ENCODE assay signal across 8 cellular contexts in the genomic region with DNA sequence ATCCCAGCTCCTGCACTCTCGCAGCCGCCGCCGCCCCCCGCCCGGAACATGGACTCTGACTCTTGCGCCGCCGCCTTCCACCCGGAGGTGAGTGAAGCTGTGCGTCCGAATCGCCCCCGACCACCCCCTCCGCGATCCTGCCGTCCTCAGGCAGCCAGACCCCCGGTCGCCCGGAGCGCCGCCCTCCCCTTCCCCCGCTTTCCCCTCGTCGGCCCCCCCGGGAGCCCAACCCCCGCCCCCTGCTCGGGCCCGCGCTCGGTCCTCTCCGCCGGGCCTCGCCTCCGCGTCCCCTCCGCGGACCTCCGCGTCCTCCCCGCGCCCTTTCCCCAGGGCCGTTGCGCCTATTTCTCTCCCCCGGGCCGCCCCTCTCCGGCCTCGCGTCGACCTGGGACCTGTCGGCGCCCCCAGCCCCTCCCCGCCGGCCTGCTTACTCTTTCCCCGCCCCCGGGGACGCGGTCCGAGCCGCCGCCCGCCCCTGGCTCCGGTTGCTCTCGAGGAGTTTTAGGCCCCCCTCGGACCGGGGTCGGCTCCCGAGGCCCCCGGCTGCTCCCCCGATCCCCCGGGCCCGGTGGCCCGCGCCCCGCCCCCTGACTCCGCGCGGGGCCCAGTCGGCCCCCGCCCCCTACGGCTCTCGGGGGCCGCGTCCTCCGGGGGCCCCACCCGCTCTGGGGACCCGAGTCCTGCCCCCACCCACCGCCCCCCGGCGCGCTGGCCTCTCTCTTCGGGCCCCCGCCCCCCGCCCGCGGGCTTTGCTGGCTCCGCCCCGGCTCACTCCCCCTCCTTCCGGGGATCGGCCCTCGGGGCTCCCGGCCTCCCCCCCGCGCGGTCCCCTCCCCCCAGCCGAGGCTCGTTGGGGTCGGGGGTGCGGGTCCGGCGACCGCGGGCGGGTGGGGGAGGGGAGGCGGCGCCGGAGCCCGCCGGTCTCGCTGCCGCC. TPM values are rescaled to one million over a fixed set of nuclear protein-coding genes. Genes with fewer than 3 reads are reported as not detected.
DNase-seq lines count a peak whose midpoint lies in the region; FAIRE-seq and TF ChIP-seq lines count a peak whose summit lies in the region.

No MANE protein-coding gene starts in this region.

- no peaks in the 10 kb centered on the region for H3K9me3 Mint-ChIP-seq in T-helper 2 cell treated with Interferon-gamma antibody and Interleukin-4, amounts not matched to agents 5 μg/mL and 100 μg/mL, for 36 hours

- peak overlapping the region; percentile 43 for H3K27ac ChIP-seq in keratinocyte (ENCODE audit: control insufficient read depth, insufficient read depth, low read length)

- no peaks in the 10 kb centered on the region for H3K9me1 ChIP-seq in keratinocyte (ENCODE audit: control insufficient read depth, extremely low read depth, insufficient read depth, low read length)

- FAIRE-seq in bronchial epithelial cell (lab: Jason Lieb, UNC): no peak
- no peak for FAIRE-seq in keratinocyte (lab: Jason Lieb, UNC)

- H3K27me3 Mint-ChIP-seq in T-helper 2 cell treated with Interferon-gamma antibody and Interleukin-4, amounts not matched to agents 5 μg/mL and 100 μg/mL, for 36 hours (ENCODE audit: low read depth): no peaks in the 10 kb centered on the region

- H3K9ac ChIP-seq in keratinocyte (ENCODE audit: control insufficient read depth, extremely low read depth, insufficient read depth, low read length): peak overlapping the region; percentile 70

- H3K27me3 ChIP-seq in bronchial epithelial cell (ENCODE audit: control insufficient read depth, insufficient read depth, low read length) (no peaks in the 10 kb centered on the region), keratinocyte (ENCODE audit: control insufficient read depth, extremely low read depth, insufficient read depth, low read length) (no peaks in the 10 kb centered on the region)

- H3K4me1 ChIP-seq in keratinocyte (ENCODE audit: control insufficient read depth, extremely low read depth, insufficient read depth, low read length): peaks cover 17% of the 10 kb centered on the region

- no peak overlapping the region for H3K27ac Mint-ChIP-seq in T-helper 2 cell treated with Interferon-gamma antibody and Interleukin-4, amounts not matched to agents 5 μg/mL and 100 μg/mL, for 36 hours

- H2AFZ ChIP-seq in keratinocyte (ENCODE audit: control insufficient read depth, low read length): no peak overlapping the region

- H4K20me1 ChIP-seq in keratinocyte (ENCODE audit: control insufficient read depth, extremely low read depth, insufficient read depth, low read length): no peaks in the 10 kb centered on the region

- dilution Hi-C loops in keratinocyte (cut with MboI; ENCODE audit: extremely low pct_ligation_motif_present, low sequenced_read_pairs): no loop called here

- peaks cover 14% of the 10 kb centered on the region for H3K36me3 Mint-ChIP-seq in T-helper 2 cell treated with Interferon-gamma antibody and Interleukin-4, amounts not matched to agents 5 μg/mL and 100 μg/mL, for 36 hours (ENCODE audit: low read depth)

- H3K4me3 ChIP-seq in bronchial epithelial cell (ENCODE audit: low read depth, low read length) (peak overlapping the region; percentile 80), keratinocyte (ENCODE audit: control insufficient read depth in 2 of 3, extremely low read depth in 1 of 3, insufficient read depth in 2 of 3, low read depth in 1 of 3, low read length in 3 of 3) (peak overlapping the region; percentile 69 to 80 (median 79))

- peaks cover 32% of the 10 kb centered on the region for H3K79me2 ChIP-seq in keratinocyte (ENCODE audit: control insufficient read depth, insufficient read depth, low read length)

- peak overlapping the region; percentile 32 for H3K4me2 ChIP-seq in keratinocyte (ENCODE audit: control insufficient read depth, extremely low read depth, insufficient read depth, low read depth, low read length)

- H3K4me1 Mint-ChIP-seq in T-helper 2 cell treated with Interferon-gamma antibody and Interleukin-4, amounts not matched to agents 5 μg/mL and 100 μg/mL, for 36 hours (ENCODE audit: low read depth): peaks cover 18% of the 10 kb centered on the region

- peak overlapping the region; percentile 76 for H3K4me3 Mint-ChIP-seq in T-helper 2 cell treated with Interferon-gamma antibody and Interleukin-4, amounts not matched to agents 5 μg/mL and 100 μg/mL, for 36 hours

- peak; percentile 30 for DNase-seq in NCI-H748 (lab: John Stamatoyannopoulos, UW; ENCODE audit: unreplicated experiment)
- no peak for DNase-seq in NCI-H748 treated with DMSO at 0.1 percent for 48 hours (lab: John Stamatoyannopoulos, UW)
- DNase-seq in T-helper 2 cell treated with Interferon-gamma antibody and Interleukin-4, amounts not matched to agents 5 μg/mL and 100 μg/mL, for 36 hours (ENCODE audit: low spot score): peak; percentile 67
- DNase-seq in bronchial epithelial cell (ENCODE audit: low read depth): no peak
- no peak for DNase-seq in keratinocyte (ENCODE audit: low read depth, low spot score)
- DNase-seq in stimulated activated CD4-positive, alpha-beta T cell treated with anti-CD3 and anti-CD28 coated beads, Interleukin-2, amount 100 ng/mL, for 24 hours: peak; percentile 64 to 68
- DNase-seq in NCI-H187 (lab: John Stamatoyannopoulos, UW): no peak
- no peak for DNase-seq in NCI-H1092 treated with DMSO at 0.1 percent for 48 hours (lab: John Stamatoyannopoulos, UW)

- TF ChIP-seq CTCF in bronchial epithelial cell (IDR thresholded peaks at IDR 0.05; ENCODE audit: insufficient read depth, low read length, severe bottlenecking) (no peak), keratinocyte (optimal IDR thresholded peaks at IDR 0.05 in 1 of 3, IDR thresholded peaks at IDR 0.05 in 1 of 3, conservative IDR thresholded peaks at IDR 0.05 in 1 of 3; ENCODE audit: extremely low read depth in 1 of 3, insufficient read depth in 2 of 3, low read length in 3 of 3) (no peak)

- H3K36me3 ChIP-seq in bronchial epithelial cell (ENCODE audit: control insufficient read depth, insufficient read depth, low read length): no peaks in the 10 kb centered on the region
- H3K36me3 ChIP-seq in keratinocyte (ENCODE audit: control insufficient read depth in 2 of 2, extremely low read depth in 1 of 2, insufficient read depth in 2 of 2, low read length in 2 of 2): peaks cover 5 to 9% of the 10 kb centered on the region in 2 experiments

- no peaks in the 10 kb centered on the region for H3K9me3 ChIP-seq in keratinocyte (ENCODE audit: control insufficient read depth, low read depth, low read length)

RNA-seq across cellular contexts. Expression of gene PHF13, which starts 0.8 kb away (rescaled TPM):
- total RNA-seq in bronchial epithelial cell: 6.1 and 9.9 TPM in 2 replicates
- polyA plus RNA-seq in keratinocyte: 2.4 to 8.3 TPM (median 4.5 TPM) in 3 replicates
- polyA plus RNA-seq in keratinocyte (2011; ENCODE audit: low read depth): 5.5 TPM
- 4.1 and 4.2 TPM in 2 replicates for polyA plus RNA-seq in keratinocyte (2011; cell fraction: cytosol; rRNA removed)
- 13.6 and 13.9 TPM in 2 replicates for polyA plus RNA-seq in keratinocyte (2011; cell fraction: nucleus; rRNA removed)
- polyA plus RNA-seq in keratinocyte (2012; ENCODE audit: low replicate concordance): 9.5 and 18.7 TPM in 2 replicates
- 2.9 to 4.9 TPM (median 4.6 TPM) in 3 replicates for polyA minus RNA-seq in keratinocyte
- 3.1 TPM for polyA minus RNA-seq in keratinocyte (2011; cell fraction: cytosol; rRNA and poly(A)+ RNA removed)
- 5.7 and 7.1 TPM in 2 replicates for polyA minus RNA-seq in keratinocyte (2011; cell fraction: nucleus; rRNA and poly(A)+ RNA removed)

RNA-seq across cellular contexts. Expression of gene THAP3, which starts 10.4 kb away (rescaled TPM):
- total RNA-seq in bronchial epithelial cell: 24.0 and 26.6 TPM in 2 replicates
- polyA plus RNA-seq in keratinocyte: 5.1 to 6.0 TPM (median 5.1 TPM) in 3 replicates
- polyA plus RNA-seq in keratinocyte (2011; ENCODE audit: low read depth): 8.6 TPM
- 2.8 and 4.3 TPM in 2 replicates for polyA plus RNA-seq in keratinocyte (2011; cell fraction: cytosol; rRNA removed)
- polyA plus RNA-seq in keratinocyte (2011; cell fraction: nucleus; rRNA removed): 6.3 and 7.6 TPM in 2 replicates
- 7.3 and 9.8 TPM in 2 replicates for polyA plus RNA-seq in keratinocyte (2012; ENCODE audit: low replicate concordance)
- polyA minus RNA-seq in keratinocyte: 2.4 to 17.0 TPM (median 3.1 TPM) in 3 replicates
- polyA minus RNA-seq in keratinocyte (2011; cell fraction: cytosol; rRNA and poly(A)+ RNA removed): 7.3 TPM
- 1.8 and 3.2 TPM in 2 replicates for polyA minus RNA-seq in keratinocyte (2011; cell fraction: nucleus; rRNA and poly(A)+ RNA removed)

RNA-seq across cellular contexts. Expression of gene KLHL21, which starts 11.6 kb away (rescaled TPM):
- 30.2 and 38.7 TPM in 2 replicates for total RNA-seq in bronchial epithelial cell
- polyA plus RNA-seq in keratinocyte: 24.8 to 51.0 TPM (median 32.8 TPM) in 3 replicates
- 40.9 TPM for polyA plus RNA-seq in keratinocyte (2011; ENCODE audit: low read depth)
- 21.0 and 28.6 TPM in 2 replicates for polyA plus RNA-seq in keratinocyte (2011; cell fraction: cytosol; rRNA removed)
- polyA plus RNA-seq in keratinocyte (2011; cell fraction: nucleus; rRNA removed): 92.1 and 94.8 TPM in 2 replicates
- polyA plus RNA-seq in keratinocyte (2012; ENCODE audit: low replicate concordance): 61.1 and 71.4 TPM in 2 replicates
- polyA minus RNA-seq in keratinocyte: 45.2 to 103 TPM (median 54.5 TPM) in 3 replicates
- polyA minus RNA-seq in keratinocyte (2011; cell fraction: cytosol; rRNA and poly(A)+ RNA removed): 99.4 TPM
- 96.4 and 111 TPM in 2 replicates for polyA minus RNA-seq in keratinocyte (2011; cell fraction: nucleus; rRNA and poly(A)+ RNA removed)

RNA-seq across cellular contexts. Expression of gene ZBTB48, which starts 34.5 kb away (rescaled TPM):
- 18.7 and 19.7 TPM in 2 replicates for total RNA-seq in bronchial epithelial cell
- 9.7 to 21.1 TPM (median 10.9 TPM) in 3 replicates for polyA plus RNA-seq in keratinocyte
- polyA plus RNA-seq in keratinocyte (2011; ENCODE audit: low read depth): 13.1 TPM
- polyA plus RNA-seq in keratinocyte (2011; cell fraction: cytosol; rRNA removed): 5.6 and 9.2 TPM in 2 replicates
- 28.2 and 30.9 TPM in 2 replicates for polyA plus RNA-seq in keratinocyte (2011; cell fraction: nucleus; rRNA removed)
- polyA plus RNA-seq in keratinocyte (2012; ENCODE audit: low replicate concordance): 11.5 and 12.6 TPM in 2 replicates
- polyA minus RNA-seq in keratinocyte: 12.6 to 19.0 TPM (median 16.8 TPM) in 3 replicates
- 25.7 TPM for polyA minus RNA-seq in keratinocyte (2011; cell fraction: cytosol; rRNA and poly(A)+ RNA removed)
- 17.1 and 28.2 TPM in 2 replicates for polyA minus RNA-seq in keratinocyte (2011; cell fraction: nucleus; rRNA and poly(A)+ RNA removed)

RNA-seq across cellular contexts. Expression of gene TAS1R1, which starts 59.2 kb away (rescaled TPM):
- not detected in 2 replicates for total RNA-seq in bronchial epithelial cell
- not detected in 3 replicates for polyA plus RNA-seq in keratinocyte
- not detected for polyA plus RNA-seq in keratinocyte (2011; ENCODE audit: low read depth)
- not detected in 2 replicates for polyA plus RNA-seq in keratinocyte (2011; cell fraction: cytosol; rRNA removed)
- polyA plus RNA-seq in keratinocyte (2011; cell fraction: nucleus; rRNA removed): not detected in 2 replicates
- polyA plus RNA-seq in keratinocyte (2012; ENCODE audit: low replicate concordance): 0.17 TPM in 1 of 2 replicates, not detected in the other
- polyA minus RNA-seq in keratinocyte: not detected in 3 replicates
- not detected for polyA minus RNA-seq in keratinocyte (2011; cell fraction: cytosol; rRNA and poly(A)+ RNA removed)
- polyA minus RNA-seq in keratinocyte (2011; cell fraction: nucleus; rRNA and poly(A)+ RNA removed): not detected in 2 replicates

Comparison
In these comparisons a context has a peak if more than half of its experiments do, and no peak if none do; other contexts are left out.
1. DNase-seq: peak in NCI-H748 (single experiment), T-helper 2 cell treated with Interferon-gamma antibody and Interleukin-4, amounts not matched to agents 5 μg/mL and 100 μg/mL, for 36 hours (single experiment) and stimulated activated CD4-positive, alpha-beta T cell treated with anti-CD3 and anti-CD28 coated beads, Interleukin-2, amount 100 ng/mL, for 24 hours (2 of 2); none in NCI-H748 treated with DMSO at 0.1 percent for 48 hours (single experiment), bronchial epithelial cell (single experiment), keratinocyte (single experiment), NCI-H187 (0 of 2) and NCI-H1092 treated with DMSO at 0.1 percent for 48 hours (single experiment).